24 cellular contexts compared by ENCODE assay signal in genomic region chr11:11425806-11426205, GRCh38.
"Had no signal": no experiment of that assay in that cellular context is flagged by ENCODE, and none has a peak within 500 bp of the region (broad histone marks: within the 10 kb centered on the region; RNA-seq: fewer than 3 reads in every experiment).

No MANE protein-coding gene starts in this region.

- H3K4me3 Mint-ChIP-seq: activated naive CD4-positive, alpha-beta T cell treated with anti-CD3 and anti-CD28 coated beads, Interleukin-2, amount 10 ng/mL, durations not matched to agents 7 days and 5 days; effector memory CD8-positive, alpha-beta T cell; natural killer cell treated with Interleukin-12 subunit alpha and Interleukin-12 subunit beta and Interleukin-15 and Interleukin-18, amount 100 ng/mL, for 72 hours had no signal

- H3K27me3 Mint-ChIP-seq: activated naive CD4-positive, alpha-beta T cell treated with anti-CD3 and anti-CD28 coated beads, Interleukin-2, amount 10 ng/mL, durations not matched to agents 7 days and 5 days had no signal

- H3K9me3 Mint-ChIP-seq: activated naive CD4-positive, alpha-beta T cell treated with anti-CD3 and anti-CD28 coated beads, Interleukin-2, amount 10 ng/mL, durations not matched to agents 7 days and 5 days; effector memory CD8-positive, alpha-beta T cell; natural killer cell treated with Interleukin-12 subunit alpha and Interleukin-12 subunit beta and Interleukin-15 and Interleukin-18, amount 100 ng/mL, for 72 hours had no signal

- H3K4me1 Mint-ChIP-seq: activated naive CD4-positive, alpha-beta T cell treated with anti-CD3 and anti-CD28 coated beads, Interleukin-2, amount 10 ng/mL, durations not matched to agents 7 days and 5 days had no signal

- H3K4me3 ChIP-seq: coronary artery, heart right ventricle, left lung, lower lobe of right lung, mucosa of descending colon, ovary, smooth muscle cell, suprapubic skin, transverse colon had no signal

- H3K27ac Mint-ChIP-seq: activated naive CD4-positive, alpha-beta T cell treated with anti-CD3 and anti-CD28 coated beads, Interleukin-2, amount 10 ng/mL, durations not matched to agents 7 days and 5 days; effector memory CD8-positive, alpha-beta T cell; natural killer cell treated with Interleukin-12 subunit alpha and Interleukin-12 subunit beta and Interleukin-15 and Interleukin-18, amount 100 ng/mL, for 72 hours; progenitor cell of endocrine pancreas had no signal

- ATAC-seq: effector memory CD8-positive, alpha-beta T cell; left lung; lower lobe of right lung; natural killer cell treated with Interleukin-12 subunit alpha and Interleukin-12 subunit beta and Interleukin-15 and Interleukin-18, amount 100 ng/mL, for 72 hours; sciatic nerve had no signal

- H3K36me3 Mint-ChIP-seq: activated naive CD4-positive, alpha-beta T cell treated with anti-CD3 and anti-CD28 coated beads, Interleukin-2, amount 10 ng/mL, durations not matched to agents 7 days and 5 days; natural killer cell treated with Interleukin-12 subunit alpha and Interleukin-12 subunit beta and Interleukin-15 and Interleukin-18, amount 100 ng/mL, for 72 hours had no signal

- DNase-seq: activated CD4-positive, alpha-beta T cell treated with anti-CD3 and anti-CD28 coated beads for 48 hours; activated CD4-positive, alpha-beta T cell treated with anti-CD3 and anti-CD28 coated beads, Interleukin-2, amount 50 U/mL, for 48 hours; activated CD8-positive, alpha-beta memory T cell treated with anti-CD3 and anti-CD28 coated beads for 24 hours; activated gamma-delta T cell; activated naive CD4-positive, alpha-beta T cell treated with anti-CD3 and anti-CD28 coated beads, Interleukin-2, amount 10 ng/mL, durations not matched to agents 7 days and 5 days; amniotic stem cell; brain microvascular endothelial cell; effector memory CD8-positive, alpha-beta T cell; erythroblast; heart right ventricle; left lung; lower lobe of right lung; mesendoderm; mucosa of descending colon; ovary; stimulated activated CD4-positive, alpha-beta T cell treated with anti-CD3 and anti-CD28 coated beads, Interleukin-1b, Interleukin-23, amount 100 ng/mL, for 48 hours; stimulated activated naive CD4-positive, alpha-beta T cell; transverse colon had no signal
